In genomic region chr3:16277471-16277870, GRCh38 we compare ENCODE assay signal across 1 cellular context.
TF ChIP-seq lines count a peak whose summit lies in the region.

No MANE protein-coding gene starts in this region.

TF ChIP-seq in HepG2, 621 proteins besides CTCF, POLR2A, EP300 and RAD21:
- TF ChIP-seq MEIS2 (CRISPR knock-in tag; IDR thresholded peaks at IDR 0.05) (no peak), ATF1 (CRISPR knock-in tag; IDR thresholded peaks at IDR 0.05) (no peak), ZNF12 (CRISPR knock-in tag; IDR thresholded peaks at IDR 0.05) (no peak), ZBTB21 (CRISPR knock-in tag; IDR thresholded peaks at IDR 0.05) (no peak), CREB1 (IDR thresholded peaks at IDR 0.05) (no peak), CREB1 (CRISPR knock-in tag; IDR thresholded peaks at IDR 0.05) (no peak), ZKSCAN5 (CRISPR knock-in tag; IDR thresholded peaks at IDR 0.05) (no peak), ZNF563 (CRISPR knock-in tag; IDR thresholded peaks at IDR 0.05) (no peak), CAMTA2 (CRISPR knock-in tag; IDR thresholded peaks at IDR 0.05; ENCODE audit: borderline replicate concordance) (no peak), ZNF605 (CRISPR knock-in tag; IDR thresholded peaks at IDR 0.05) (no peak), SOX13 (IDR thresholded peaks at IDR 0.05) (no peak), SOX13 (CRISPR knock-in tag; conservative IDR thresholded peaks at IDR 0.05 in 1 of 2, IDR thresholded peaks at IDR 0.05 in 1 of 2) (no peak), KLF13 (CRISPR knock-in tag; IDR thresholded peaks at IDR 0.05) (no peak), RBFOX2 (IDR thresholded peaks at IDR 0.05; ENCODE audit: low read depth, low read length) (no peak)
- TF ChIP-seq, protein P1, sequence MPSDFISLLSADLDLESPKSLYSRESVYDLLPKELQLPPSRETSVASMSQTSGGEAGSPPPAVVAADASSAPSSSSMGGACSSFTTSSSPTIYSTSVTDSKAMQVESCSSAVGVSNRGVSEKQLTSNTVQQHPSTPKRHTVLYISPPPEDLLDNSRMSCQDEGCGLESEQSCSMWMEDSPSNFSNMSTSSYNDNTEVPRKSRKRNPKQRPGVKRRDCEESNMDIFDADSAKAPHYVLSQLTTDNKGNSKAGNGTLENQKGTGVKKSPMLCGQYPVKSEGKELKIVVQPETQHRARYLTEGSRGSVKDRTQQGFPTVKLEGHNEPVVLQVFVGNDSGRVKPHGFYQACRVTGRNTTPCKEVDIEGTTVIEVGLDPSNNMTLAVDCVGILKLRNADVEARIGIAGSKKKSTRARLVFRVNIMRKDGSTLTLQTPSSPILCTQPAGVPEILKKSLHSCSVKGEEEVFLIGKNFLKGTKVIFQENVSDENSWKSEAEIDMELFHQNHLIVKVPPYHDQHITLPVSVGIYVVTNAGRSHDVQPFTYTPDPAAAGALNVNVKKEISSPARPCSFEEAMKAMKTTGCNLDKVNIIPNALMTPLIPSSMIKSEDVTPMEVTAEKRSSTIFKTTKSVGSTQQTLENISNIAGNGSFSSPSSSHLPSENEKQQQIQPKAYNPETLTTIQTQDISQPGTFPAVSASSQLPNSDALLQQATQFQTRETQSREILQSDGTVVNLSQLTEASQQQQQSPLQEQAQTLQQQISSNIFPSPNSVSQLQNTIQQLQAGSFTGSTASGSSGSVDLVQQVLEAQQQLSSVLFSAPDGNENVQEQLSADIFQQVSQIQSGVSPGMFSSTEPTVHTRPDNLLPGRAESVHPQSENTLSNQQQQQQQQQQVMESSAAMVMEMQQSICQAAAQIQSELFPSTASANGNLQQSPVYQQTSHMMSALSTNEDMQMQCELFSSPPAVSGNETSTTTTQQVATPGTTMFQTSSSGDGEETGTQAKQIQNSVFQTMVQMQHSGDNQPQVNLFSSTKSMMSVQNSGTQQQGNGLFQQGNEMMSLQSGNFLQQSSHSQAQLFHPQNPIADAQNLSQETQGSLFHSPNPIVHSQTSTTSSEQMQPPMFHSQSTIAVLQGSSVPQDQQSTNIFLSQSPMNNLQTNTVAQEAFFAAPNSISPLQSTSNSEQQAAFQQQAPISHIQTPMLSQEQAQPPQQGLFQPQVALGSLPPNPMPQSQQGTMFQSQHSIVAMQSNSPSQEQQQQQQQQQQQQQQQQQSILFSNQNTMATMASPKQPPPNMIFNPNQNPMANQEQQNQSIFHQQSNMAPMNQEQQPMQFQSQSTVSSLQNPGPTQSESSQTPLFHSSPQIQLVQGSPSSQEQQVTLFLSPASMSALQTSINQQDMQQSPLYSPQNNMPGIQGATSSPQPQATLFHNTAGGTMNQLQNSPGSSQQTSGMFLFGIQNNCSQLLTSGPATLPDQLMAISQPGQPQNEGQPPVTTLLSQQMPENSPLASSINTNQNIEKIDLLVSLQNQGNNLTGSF (CRISPR knock-in tag; IDR thresholded peaks at IDR 0.05), result no peak
- TF ChIP-seq, protein P2, sequence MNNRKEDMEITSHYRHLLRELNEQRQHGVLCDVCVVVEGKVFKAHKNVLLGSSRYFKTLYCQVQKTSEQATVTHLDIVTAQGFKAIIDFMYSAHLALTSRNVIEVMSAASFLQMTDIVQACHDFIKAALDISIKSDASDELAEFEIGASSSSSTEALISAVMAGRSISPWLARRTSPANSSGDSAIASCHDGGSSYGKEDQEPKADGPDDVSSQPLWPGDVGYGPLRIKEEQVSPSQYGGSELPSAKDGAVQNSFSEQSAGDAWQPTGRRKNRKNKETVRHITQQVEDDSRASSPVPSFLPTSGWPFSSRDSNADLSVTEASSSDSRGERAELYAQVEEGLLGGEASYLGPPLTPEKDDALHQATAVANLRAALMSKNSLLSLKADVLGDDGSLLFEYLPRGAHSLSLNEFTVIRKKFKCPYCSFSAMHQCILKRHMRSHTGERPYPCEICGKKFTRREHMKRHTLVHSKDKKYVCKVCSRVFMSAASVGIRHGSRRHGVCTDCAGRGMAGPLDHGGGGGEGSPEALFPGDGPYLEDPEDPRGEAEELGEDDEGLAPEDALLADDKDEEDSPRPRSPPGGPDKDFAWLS (CRISPR knock-in tag; IDR thresholded peaks at IDR 0.05; ENCODE audit: borderline replicate concordance), result no peak
- TF ChIP-seq, protein P3, sequence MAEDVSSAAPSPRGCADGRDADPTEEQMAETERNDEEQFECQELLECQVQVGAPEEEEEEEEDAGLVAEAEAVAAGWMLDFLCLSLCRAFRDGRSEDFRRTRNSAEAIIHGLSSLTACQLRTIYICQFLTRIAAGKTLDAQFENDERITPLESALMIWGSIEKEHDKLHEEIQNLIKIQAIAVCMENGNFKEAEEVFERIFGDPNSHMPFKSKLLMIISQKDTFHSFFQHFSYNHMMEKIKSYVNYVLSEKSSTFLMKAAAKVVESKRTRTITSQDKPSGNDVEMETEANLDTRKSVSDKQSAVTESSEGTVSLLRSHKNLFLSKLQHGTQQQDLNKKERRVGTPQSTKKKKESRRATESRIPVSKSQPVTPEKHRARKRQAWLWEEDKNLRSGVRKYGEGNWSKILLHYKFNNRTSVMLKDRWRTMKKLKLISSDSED (CRISPR knock-in tag; IDR thresholded peaks at IDR 0.05), result no peak
- TF ChIP-seq, protein P4, sequence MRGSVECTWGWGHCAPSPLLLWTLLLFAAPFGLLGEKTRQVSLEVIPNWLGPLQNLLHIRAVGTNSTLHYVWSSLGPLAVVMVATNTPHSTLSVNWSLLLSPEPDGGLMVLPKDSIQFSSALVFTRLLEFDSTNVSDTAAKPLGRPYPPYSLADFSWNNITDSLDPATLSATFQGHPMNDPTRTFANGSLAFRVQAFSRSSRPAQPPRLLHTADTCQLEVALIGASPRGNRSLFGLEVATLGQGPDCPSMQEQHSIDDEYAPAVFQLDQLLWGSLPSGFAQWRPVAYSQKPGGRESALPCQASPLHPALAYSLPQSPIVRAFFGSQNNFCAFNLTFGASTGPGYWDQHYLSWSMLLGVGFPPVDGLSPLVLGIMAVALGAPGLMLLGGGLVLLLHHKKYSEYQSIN (CRISPR knock-in tag; IDR thresholded peaks at IDR 0.05; ENCODE audit: borderline replicate concordance), result no peak
